Comparison of ENCODE assay signal across 15 cellular contexts in genomic region chr13:95275322-95276118, GRCh38. TPM values are rescaled to one million over a fixed set of nuclear protein-coding genes. Genes with fewer than 3 reads are reported as not detected.
DNase-seq lines count a peak whose midpoint lies in the region; ATAC-seq and TF ChIP-seq lines count a peak whose summit lies in the region.
"Had no signal": no experiment of that assay in that cellular context is flagged by ENCODE, and none has a peak within 500 bp of the region (broad histone marks: within the 10 kb centered on the region; RNA-seq: fewer than 3 reads in every experiment).

No MANE protein-coding gene starts in this region.

- H3K27ac ChIP-seq in VCaP (peak overlapping the region; percentile 78), body of pancreas (no peak overlapping the region), brain microvascular endothelial cell (no peak overlapping the region)

- H3K27me3 Mint-ChIP-seq in type B pancreatic cell = no peaks in the 10 kb centered on the region
- no peaks in the 10 kb centered on the region for H3K27me3 Mint-ChIP-seq in activated CD4-positive, alpha-beta T cell treated with anti-CD3 and anti-CD28 coated beads for 36 hours
- H3K27me3 Mint-ChIP-seq: activated CD4-positive, alpha-beta T cell treated with anti-CD3 and anti-CD28 coated beads, Interleukin-2, amount 10 ng/mL, durations not matched to agents 7 days and 5 days; dendritic cell treated with granulocyte-macrophage colony-stimulating factor and Interleukin-4, amounts not matched to agents 40 ng/mL and 50 ng/mL, for 4 days had no signal

- ATAC-seq in body of pancreas = no peak
- ATAC-seq in activated CD4-positive, alpha-beta T cell treated with anti-CD3 and anti-CD28 coated beads for 36 hours = no peak
- ATAC-seq: mucosa of descending colon had no signal

- POLR2A ChIA-PET in activated CD4-positive, alpha-beta T cell treated with anti-CD3 and anti-CD28 coated beads for 36 hours (lab: Charles Lee) = interaction anchor here (0.6 kb wide), 1 partner anchor 307 kb away, joined by 3 read pairs; no protein-coding TSS in a partner anchor

- no peaks in the 10 kb centered on the region for H3K9me3 ChIP-seq in body of pancreas
- H3K9me3 ChIP-seq: mucosa of descending colon had no signal

- peak overlapping the region; percentile 5 for H3K4me3 Mint-ChIP-seq in type B pancreatic cell
- no peak overlapping the region for H3K4me3 Mint-ChIP-seq in activated CD4-positive, alpha-beta T cell treated with anti-CD3 and anti-CD28 coated beads for 36 hours
- H3K4me3 Mint-ChIP-seq: activated CD4-positive, alpha-beta T cell treated with anti-CD3 and anti-CD28 coated beads, Interleukin-2, amount 10 ng/mL, durations not matched to agents 7 days and 5 days; dendritic cell treated with granulocyte-macrophage colony-stimulating factor and Interleukin-4, amounts not matched to agents 40 ng/mL and 50 ng/mL, for 4 days had no signal

- TF ChIP-seq POLR2A in body of pancreas (IDR thresholded peaks at IDR 0.05) = no peak

- in situ Hi-C loops in brain microvascular endothelial cell (cut with HindIII; ENCODE audit: low pct_ligation_motif_present, low sequenced_read_pairs) = no loop called here

- DNase-seq in NCI-H345 (lab: John Stamatoyannopoulos, UW) (peak; percentile 3), NCI-H345 treated with DMSO at 0.1 percent for 48 hours (lab: John Stamatoyannopoulos, UW; ENCODE audit: unreplicated experiment) (no peak), left kidney (ENCODE audit: low read depth, low spot score) (peak; percentile 25), type B pancreatic cell (ENCODE audit: extremely low spot score, unreplicated experiment) (no peak), body of pancreas (no peak), brain microvascular endothelial cell (no peak)
- no peak for DNase-seq in activated CD4-positive, alpha-beta T cell treated with anti-CD3 and anti-CD28 coated beads for 36 hours
- DNase-seq: activated CD4-positive, alpha-beta T cell treated with anti-CD3 and anti-CD28 coated beads, Interleukin-2, amount 10 ng/mL, durations not matched to agents 7 days and 5 days; activated naive CD4-positive, alpha-beta T cell; mucosa of descending colon; NCI-H2227 treated with DMSO at 0.1 percent for 48 hours; SHP77 treated with DMSO at 0.1 percent for 48 hours had no signal

- peaks cover 5% of the 10 kb centered on the region for H3K9me3 Mint-ChIP-seq in type B pancreatic cell
- H3K9me3 Mint-ChIP-seq in activated CD4-positive, alpha-beta T cell treated with anti-CD3 and anti-CD28 coated beads for 36 hours (ENCODE audit: low read depth) = no peaks in the 10 kb centered on the region
- H3K9me3 Mint-ChIP-seq: activated CD4-positive, alpha-beta T cell treated with anti-CD3 and anti-CD28 coated beads, Interleukin-2, amount 10 ng/mL, durations not matched to agents 7 days and 5 days had no signal

- peak overlapping the region; percentile 71 for H3K27ac Mint-ChIP-seq in type B pancreatic cell
- H3K27ac Mint-ChIP-seq in activated CD4-positive, alpha-beta T cell treated with anti-CD3 and anti-CD28 coated beads for 36 hours = no peak overlapping the region
- H3K27ac Mint-ChIP-seq: activated CD4-positive, alpha-beta T cell treated with anti-CD3 and anti-CD28 coated beads, Interleukin-2, amount 10 ng/mL, durations not matched to agents 7 days and 5 days had no signal

- H3K27me3 ChIP-seq in body of pancreas = no peaks in the 10 kb centered on the region
- H3K27me3 ChIP-seq in brain microvascular endothelial cell (replicated peaks) = no peaks in the 10 kb centered on the region

- CTCF ChIA-PET in activated CD4-positive, alpha-beta T cell treated with anti-CD3 and anti-CD28 coated beads for 36 hours (lab: Charles Lee) = no interaction called here

- intact Hi-C loops in body of pancreas (cut with DNase I) = no loop called here
- intact Hi-C loops in activated CD4-positive, alpha-beta T cell treated with anti-CD3 and anti-CD28 coated beads for 36 hours (cut with DNase I, micrococcal nuclease) = no loop called here

- H3K4me3 ChIP-seq in body of pancreas (no peak overlapping the region), brain microvascular endothelial cell (ENCODE audit: low read depth, low read length) (no peak overlapping the region)
- H3K4me3 ChIP-seq: mucosa of descending colon, skin epidermis had no signal

- H3K36me3 ChIP-seq in body of pancreas (replicated peaks in 1 of 2; ENCODE audit: insufficient read depth in 1 of 2, low read depth in 2 of 2) = no peaks in the 10 kb centered on the region
- no peaks in the 10 kb centered on the region for H3K36me3 ChIP-seq in brain microvascular endothelial cell (replicated peaks)

- WGBS in body of pancreas, 2 donors = 64 to 66% methylated on average over 4 of the region's 4 CpGs

- H3K4me1 Mint-ChIP-seq in type B pancreatic cell (ENCODE audit: unreplicated experiment) = peaks cover 45% of the 10 kb centered on the region
- H3K4me1 Mint-ChIP-seq in activated CD4-positive, alpha-beta T cell treated with anti-CD3 and anti-CD28 coated beads for 36 hours = peaks cover under 1% of the 10 kb centered on the region
- H3K4me1 Mint-ChIP-seq: activated CD4-positive, alpha-beta T cell treated with anti-CD3 and anti-CD28 coated beads, Interleukin-2, amount 10 ng/mL, durations not matched to agents 7 days and 5 days had no signal

- peaks cover 44% of the 10 kb centered on the region for H3K4me1 ChIP-seq in body of pancreas

- peaks cover 4% of the 10 kb centered on the region for H3K36me3 Mint-ChIP-seq in type B pancreatic cell
- peaks cover 12% of the 10 kb centered on the region for H3K36me3 Mint-ChIP-seq in activated CD4-positive, alpha-beta T cell treated with anti-CD3 and anti-CD28 coated beads for 36 hours (ENCODE audit: low read depth)

- TF ChIP-seq CTCF in VCaP (conservative IDR thresholded peaks at IDR 0.05) (no peak), type B pancreatic cell (conservative IDR thresholded peaks at IDR 0.05) (no peak), body of pancreas (IDR thresholded peaks at IDR 0.05) (no peak), brain microvascular endothelial cell (IDR thresholded peaks at IDR 0.05; ENCODE audit: low read depth, low read length, missing control alignments) (no peak)

RNA-seq across cellular contexts. Expression of gene ABCC4, which starts 25.7 kb away (rescaled TPM):
- 12.2 and 21.7 TPM in 2 replicates for total RNA-seq in type B pancreatic cell (ENCODE audit: low replicate concordance)
- 1 to 10 TPM; 5.4 to 6.6 TPM for total RNA-seq in body of pancreas
- 1 to 10 TPM; 9.0 to 9.5 TPM for total RNA-seq in activated CD4-positive, alpha-beta T cell treated with anti-CD3 and anti-CD28 coated beads for 36 hours

Comparison
In these comparisons a context has a peak if more than half of its experiments do, and no peak if none do; other contexts are left out.
1. DNase-seq: peak in NCI-H345 (single experiment) and left kidney (single experiment); none in NCI-H345 treated with DMSO at 0.1 percent for 48 hours (single experiment), type B pancreatic cell (single experiment), body of pancreas (0 of 4), brain microvascular endothelial cell (single experiment) and activated CD4-positive, alpha-beta T cell treated with anti-CD3 and anti-CD28 coated beads for 36 hours (single experiment).